8 cellular contexts compared by ENCODE assay signal in genomic region chr7:66740302-66740979, GRCh38. TPM values are rescaled to one million over a fixed set of nuclear protein-coding genes. Genes with fewer than 3 reads are reported as not detected.
DNase-seq lines count a peak whose midpoint lies in the region; ATAC-seq and TF ChIP-seq lines count a peak whose summit lies in the region.

Gene RABGEF1, plus strand, starts transcription at chr7:66740733. Its CDS starts 31,167 bp downstream, at chr7:66771900.

- TF ChIP-seq CTCF in AG09319 (IDR thresholded peaks at IDR 0.05; ENCODE audit: low read depth, low read length) = no peak

- peaks cover 7 to 32% (median 9%) of the 10 kb centered on the region in 3 donors for H3K27me3 Mint-ChIP-seq in immature natural killer cell (ENCODE audit: low read depth in 3 of 3)

- ATAC-seq in GM19035 (IDR thresholded peaks at IDR 0.05; ENCODE audit: unreplicated experiment) (peak; percentile 77), HG03342 (IDR thresholded peaks at IDR 0.05; ENCODE audit: unreplicated experiment) (peak; percentile 84)

- peaks cover 0 to 2% (median 0%) of the 10 kb centered on the region in 6 donors for H3K9me3 Mint-ChIP-seq in immature natural killer cell

- H3K27ac Mint-ChIP-seq in immature natural killer cell = peak within 1 kb of the TSS; percentile 95 to 97 (median 96)

- peaks cover 45 to 62% of the 10 kb centered on the region in 2 donors for H3K4me1 Mint-ChIP-seq in immature natural killer cell

- peaks cover 5 to 10% (median 5%) of the 10 kb centered on the region in 3 donors for H3K36me3 Mint-ChIP-seq in immature natural killer cell

- peak within 1 kb of the TSS; percentile 87 for H3K27ac ChIP-seq in caudate nucleus (ENCODE audit: low read depth, low read length)

- DNase-seq in AG09319 (ENCODE audit: extremely low read depth, low read depth) (peak; percentile 82), NCI-H345 treated with DMSO at 0.1 percent for 48 hours (lab: John Stamatoyannopoulos, UW; ENCODE audit: unreplicated experiment) (peak; percentile 80), caudate nucleus (lab: John Stamatoyannopoulos, UW) (peak; percentile 24 to 98 (median 94)), immature natural killer cell (peak; percentile 97), smooth muscle cell of the brain vasculature (ENCODE audit: low read depth, low spot score) (peak; percentile 88)
- DNase-seq in activated CD4-positive, CD25-positive, alpha-beta regulatory T cell (lab: John Stamatoyannopoulos, UW) = peak; percentile 92 to 95 (median 94)

- peak within 1 kb of the TSS; percentile 91 to 96 (median 92) for H3K4me3 Mint-ChIP-seq in immature natural killer cell

RNA-seq across cellular contexts. Expression of gene RABGEF1, which starts in this region (rescaled TPM):
- polyA plus RNA-seq in immature natural killer cell = 10 to 100 TPM; 13.8 to 30.3 (median 22.6) TPM

Comparison
In these comparisons a context has a peak if more than half of its experiments do, and no peak if none do; other contexts are left out.
1. Peak in every context shown above with its lines: DNase-seq, ATAC-seq and H3K27ac ChIP-seq.